35 cellular contexts compared by ENCODE assay signal in the genomic region with DNA sequence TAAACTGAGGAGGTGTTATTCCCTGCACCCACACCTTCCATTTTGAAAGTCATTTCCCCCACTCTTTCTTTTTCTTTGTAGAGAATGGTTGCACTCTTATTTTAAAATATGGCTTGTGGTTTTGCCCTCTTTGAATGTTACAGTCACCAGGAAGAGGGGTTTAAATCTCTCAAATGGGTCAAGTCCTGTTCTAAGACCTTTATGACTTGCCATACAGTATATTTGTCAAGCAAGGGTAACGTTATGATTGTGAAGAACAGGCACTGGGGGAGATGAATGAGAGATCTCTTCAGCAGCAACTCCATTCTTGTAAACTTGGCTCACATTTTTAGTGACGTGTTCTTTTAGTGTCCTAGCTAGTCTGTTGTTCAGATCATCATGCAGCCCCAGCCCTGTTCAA.
"Had no signal": no experiment of that assay in that cellular context is flagged by ENCODE, and none has a peak within 500 bp of the region (broad histone marks: within the 10 kb centered on the region; RNA-seq: fewer than 3 reads in every experiment).

No MANE protein-coding gene starts in this region.

- H3K9ac ChIP-seq: KMS-11 had no signal

- H3K4me2 ChIP-seq: KMS-11 had no signal

- DNase-seq: Karpas-422, Kasumi-1, KBM-7, KG1, MG63, MM.1S, MV-4-11, NCI-H1048, NCI-H1092, NCI-H1092 treated with DMSO at 0.1 percent for 48 hours, NCI-H1105, NCI-H1105 treated with DMSO at 0.1 percent for 48 hours, NCI-H1417, NCI-H1417 treated with DMSO at 0.1 percent for 48 hours, NCI-H1436, NCI-H1436 treated with DMSO at 0.1 percent for 48 hours, NCI-H146, NCI-H1694, NCI-H1694 treated with DMSO at 0.1 percent for 48 hours, NCI-H187, NCI-H187 treated with DMSO at 0.1 percent for 48 hours, NCI-H1930, NCI-H2029, NCI-H2029 treated with DMSO at 0.1 percent for 48 hours, NCI-H2081, NCI-H2081 treated with DMSO at 0.1 percent for 48 hours, NCI-H2107, NCI-H2171, NCI-H2171 treated with DMSO at 0.1 percent for 48 hours, NCI-H2227 treated with DMSO at 0.1 percent for 48 hours, NCI-H226, NCI-H345, NCI-H446, NCI-H446 treated with DMSO at 0.1 percent for 48 hours had no signal

- H3K4me3 ChIP-seq: MG63 had no signal

- H3K9me3 ChIP-seq: MG63 had no signal

- H3K27me3 ChIP-seq: MG63 had no signal
